ENCODE assay signal across 10 cellular contexts in genomic region chrX:17361620-17362019, GRCh38. TPM values are rescaled to one million over a fixed set of nuclear protein-coding genes. Genes with fewer than 3 reads are reported as not detected.
DNase-seq lines count a peak whose midpoint lies in the region; ATAC-seq, FAIRE-seq and TF ChIP-seq lines count a peak whose summit lies in the region.
"Had no signal": no experiment of that assay in that cellular context is flagged by ENCODE, and none has a peak within 500 bp of the region (broad histone marks: within the 10 kb centered on the region; RNA-seq: fewer than 3 reads in every experiment).

No MANE protein-coding gene starts in this region.

- H3K4me1 ChIP-seq in astrocyte (ENCODE audit: insufficient read depth, low read length), result peaks cover 2% of the 10 kb centered on the region

- no peak overlapping the region for H3K4me2 ChIP-seq in astrocyte (ENCODE audit: low read length)

- H3K9ac ChIP-seq in astrocyte (ENCODE audit: low read length), result no peak overlapping the region

- H3K27ac Mint-ChIP-seq in astrocyte (ENCODE audit: unreplicated experiment), result no peak overlapping the region
- no peak overlapping the region for H3K27ac Mint-ChIP-seq in osteocyte (ENCODE audit: unreplicated experiment)
- H3K27ac Mint-ChIP-seq: CD4-positive, CD25-positive, alpha-beta regulatory T cell had no signal

- H3K27me3 Mint-ChIP-seq in astrocyte (ENCODE audit: low read depth, unreplicated experiment) (no peaks in the 10 kb centered on the region), osteocyte (ENCODE audit: unreplicated experiment) (peaks cover 9% of the 10 kb centered on the region)

- H3K4me3 Mint-ChIP-seq in astrocyte (ENCODE audit: unreplicated experiment), result no peak overlapping the region
- no peak overlapping the region for H3K4me3 Mint-ChIP-seq in osteocyte (ENCODE audit: unreplicated experiment)
- H3K4me3 Mint-ChIP-seq: CD4-positive, CD25-positive, alpha-beta regulatory T cell had no signal

- no peaks in the 10 kb centered on the region for H3K27me3 ChIP-seq in astrocyte (ENCODE audit: insufficient read depth, low read length)

- H3K27ac ChIP-seq in astrocyte (ENCODE audit: low read depth, low read length), result no peak overlapping the region

- DNase-seq in NCI-H82 (lab: John Stamatoyannopoulos, UW), result peak; percentile 46
- DNase-seq in NCI-H82 treated with DMSO at 0.1 percent for 48 hours (lab: John Stamatoyannopoulos, UW; ENCODE audit: unreplicated experiment), result no peak
- DNase-seq in HT-29 (ENCODE audit: low spot score), result peak; percentile 44
- no peak for DNase-seq in astrocyte (ENCODE audit: low read depth)
- DNase-seq in osteocyte (ENCODE audit: extremely low spot score, unreplicated experiment), result no peak
- DNase-seq in DMS114 treated with DMSO at 0.1 percent for 48 hours (lab: John Stamatoyannopoulos, UW; ENCODE audit: unreplicated experiment), result no peak
- DNase-seq: CD4-positive, CD25-positive, alpha-beta regulatory T cell had no signal

- ATAC-seq in HG02973 (IDR thresholded peaks at IDR 0.05; ENCODE audit: unreplicated experiment) (no peak), GM18873 (IDR thresholded peaks at IDR 0.05; ENCODE audit: low FRiP score, unreplicated experiment) (no peak)

- H3K36me3 Mint-ChIP-seq in astrocyte (ENCODE audit: low read depth, unreplicated experiment) (no peaks in the 10 kb centered on the region), osteocyte (ENCODE audit: unreplicated experiment) (no peaks in the 10 kb centered on the region)
- H3K36me3 Mint-ChIP-seq: CD4-positive, CD25-positive, alpha-beta regulatory T cell had no signal

- H3K9me3 ChIP-seq in astrocyte (ENCODE audit: insufficient read depth, low read depth, low read length), result no peaks in the 10 kb centered on the region

- H3K9me3 Mint-ChIP-seq in astrocyte (ENCODE audit: unreplicated experiment) (no peaks in the 10 kb centered on the region), osteocyte (ENCODE audit: unreplicated experiment) (no peaks in the 10 kb centered on the region)

- no peaks in the 10 kb centered on the region for H3K79me2 ChIP-seq in astrocyte (ENCODE audit: insufficient read depth, low read length)

- no peak for FAIRE-seq in astrocyte (lab: Jason Lieb, UNC)
- FAIRE-seq: colon had no signal

- H4K20me1 ChIP-seq in astrocyte (ENCODE audit: insufficient read depth, low read length), result no peaks in the 10 kb centered on the region

- TF ChIP-seq CTCF in astrocyte (IDR thresholded peaks at IDR 0.05; ENCODE audit: insufficient read depth, low read depth, low read length) (peak; percentile 7), osteocyte (IDR thresholded peaks at IDR 0.05) (peak; percentile 32)

- H3K4me3 ChIP-seq in astrocyte (ENCODE audit: insufficient read depth, low read depth, low read length), result no peak overlapping the region

- no peaks in the 10 kb centered on the region for H3K36me3 ChIP-seq in astrocyte (ENCODE audit: insufficient read depth, low read length)

- H3K4me1 Mint-ChIP-seq in astrocyte (ENCODE audit: low read depth, unreplicated experiment) (peaks cover 4% of the 10 kb centered on the region), osteocyte (ENCODE audit: unreplicated experiment) (no peaks in the 10 kb centered on the region)
- H3K4me1 Mint-ChIP-seq: CD4-positive, CD25-positive, alpha-beta regulatory T cell had no signal

- no peak overlapping the region for H2AFZ ChIP-seq in astrocyte (ENCODE audit: low read depth, low read length)

RNA-seq across cellular contexts. Expression of gene NHS, which starts 13.4 kb away (rescaled TPM):
- 5.3 and 6.3 TPM in 2 replicates for total RNA-seq in HT-29 (2014; rRNA removed; shearing (Covaris generic))
- total RNA-seq in astrocyte (6.6 and 8.1 TPM in 2 replicates), osteocyte (4.3 and 7.0 TPM in 2 replicates)

Comparison
In these comparisons a context has a peak if more than half of its experiments do, and no peak if none do; other contexts are left out.
1. DNase-seq: peak in NCI-H82 (single experiment) and HT-29 (single experiment); none in NCI-H82 treated with DMSO at 0.1 percent for 48 hours (single experiment), astrocyte (single experiment), osteocyte (single experiment) and DMS114 treated with DMSO at 0.1 percent for 48 hours (single experiment).